21 cellular contexts compared by ENCODE assay signal in the genomic region with DNA sequence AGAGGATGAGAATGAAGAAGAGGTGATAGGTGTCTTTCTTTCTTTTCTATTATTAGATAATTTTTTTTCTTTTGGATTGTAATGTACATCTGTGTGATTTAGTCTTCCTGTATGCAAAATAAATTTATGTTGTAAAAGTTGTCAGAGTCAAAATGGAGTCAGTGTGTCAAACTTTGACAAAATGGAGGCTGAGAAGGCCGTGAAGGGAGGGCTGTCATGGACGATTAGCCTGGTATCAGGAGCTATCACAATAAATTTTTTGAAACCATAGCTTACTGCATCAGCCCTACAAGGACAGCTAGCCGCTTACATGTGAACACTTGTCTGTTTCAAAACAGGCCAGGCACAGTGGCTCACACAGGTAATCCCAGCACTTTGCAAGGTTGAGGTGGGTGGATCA.
"Had no signal": no experiment of that assay in that cellular context is flagged by ENCODE, and none has a peak within 500 bp of the region (broad histone marks: within the 10 kb centered on the region; RNA-seq: fewer than 3 reads in every experiment).

No MANE protein-coding gene starts in this region.

- DNase-seq: KBM-7, MG63, NCI-H1092, NCI-H1105 treated with DMSO at 0.1 percent for 48 hours, NCI-H1417 treated with DMSO at 0.1 percent for 48 hours, NCI-H146, NCI-H1694 treated with DMSO at 0.1 percent for 48 hours, NCI-H1930, NCI-H2081 treated with DMSO at 0.1 percent for 48 hours, NCI-H2171, NCI-H226, NCI-H446, NCI-H510A, NCI-H524 treated with DMSO at 0.1 percent for 48 hours, NCI-H69, NCI-H774, SHP77, SK-N-SH, SW 1271, T-cell had no signal

- H3K4me1 Mint-ChIP-seq: T-cell had no signal

- H3K4me3 ChIP-seq: MG63 had no signal

- H3K27me3 Mint-ChIP-seq: T-cell had no signal

- H3K27me3 ChIP-seq: MG63 had no signal

- H3K4me3 Mint-ChIP-seq: T-cell had no signal

- H3K27ac ChIP-seq: RWPE1 had no signal

- H3K9me2 ChIP-seq: SK-N-SH had no signal

- H3K4me2 ChIP-seq: SK-N-SH had no signal

- H3K9ac ChIP-seq: SK-N-SH had no signal

- ATAC-seq: T-cell had no signal
